24 cellular contexts compared by ENCODE assay signal in the genomic region with DNA sequence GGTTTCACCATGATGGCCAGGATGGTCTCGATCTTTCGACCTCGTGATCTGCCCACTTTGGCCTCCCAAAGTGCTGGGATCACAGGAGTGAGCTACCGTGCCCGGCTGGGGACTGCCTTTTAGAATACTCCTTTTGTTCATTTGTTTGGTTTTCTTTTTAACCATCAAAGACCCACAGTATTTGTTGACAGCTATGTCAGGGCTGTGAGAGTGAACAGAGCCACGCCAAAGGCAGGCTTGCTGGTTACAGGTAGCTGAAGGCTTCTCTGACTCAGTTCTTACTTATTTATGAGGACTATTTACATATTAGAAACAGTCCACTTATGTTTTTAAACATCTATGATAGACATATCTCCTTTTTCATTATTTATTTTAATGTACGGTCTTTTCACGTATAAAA.
DNase-seq lines count a peak whose midpoint lies in the region; ATAC-seq, FAIRE-seq and TF ChIP-seq lines count a peak whose summit lies in the region.
"Had no signal": no experiment of that assay in that cellular context is flagged by ENCODE, and none has a peak within 500 bp of the region (broad histone marks: within the 10 kb centered on the region; RNA-seq: fewer than 3 reads in every experiment).

No MANE protein-coding gene starts in this region.

- FAIRE-seq in astrocyte (lab: Jason Lieb, UNC) = no peak
- FAIRE-seq: A549, GM12878, GM19239, H1 had no signal

- WGBS in mesodermal cell (ENCODE audit: insufficient coverage in 2 of 2), 2 experiments = 76 to 83% methylated on average over 4 to 5 of the region's 8 CpGs

- H3K4me3 Mint-ChIP-seq in astrocyte (ENCODE audit: unreplicated experiment) = no peak overlapping the region
- H3K4me3 Mint-ChIP-seq: CD4-positive, CD25-positive, alpha-beta regulatory T cell; CD8-positive, alpha-beta T cell had no signal

- no peak overlapping the region for H3K27ac ChIP-seq in BLaER1
- no peak overlapping the region for H3K27ac ChIP-seq in astrocyte (ENCODE audit: low read depth, low read length)
- H3K27ac ChIP-seq in mesodermal cell (ENCODE audit: low read depth, low read length, severe bottlenecking) = peak overlapping the region; percentile 3
- H3K27ac ChIP-seq: A549, C4-2B had no signal

- H3K4me1 ChIP-seq in BLaER1 (peaks cover 43% of the 10 kb centered on the region), astrocyte (ENCODE audit: insufficient read depth, low read length) (no peaks in the 10 kb centered on the region), mesodermal cell (ENCODE audit: control insufficient read depth, insufficient read depth, low read length, poor library complexity, severe bottlenecking) (peaks cover 17% of the 10 kb centered on the region)
- H3K4me1 ChIP-seq: A549, BE2C, Caco-2 had no signal

- H3K27ac Mint-ChIP-seq in astrocyte (ENCODE audit: unreplicated experiment) = peak overlapping the region; percentile 92
- H3K27ac Mint-ChIP-seq: CD4-positive, CD25-positive, alpha-beta regulatory T cell; CD8-positive, alpha-beta T cell had no signal

- H3K9me3 ChIP-seq in BLaER1 (no peaks in the 10 kb centered on the region), astrocyte (ENCODE audit: insufficient read depth, low read depth, low read length) (no peaks in the 10 kb centered on the region), mesodermal cell (ENCODE audit: control insufficient read depth, low read length) (no peaks in the 10 kb centered on the region)
- H3K9me3 ChIP-seq: A549, BE2C, Caco-2 had no signal

- DNase-seq in ELF-1 (ENCODE audit: low read depth, low spot score) = peak; percentile 55
- DNase-seq in astrocyte (ENCODE audit: low read depth) = no peak
- DNase-seq in medulla oblongata (ENCODE audit: extremely low spot score) = no peak
- DNase-seq in stimulated activated CD4-positive, alpha-beta T cell treated with anti-CD3 and anti-CD28 coated beads, Interleukin-1b, Interleukin-23, amount 100 ng/mL, for 48 hours = no peak
- DNase-seq: 8988T; ACHN; AML-193; BE2C; Caco-2; CD4-positive, CD25-positive, alpha-beta regulatory T cell; CD8-positive, alpha-beta T cell; DMS153; DND-41; GDM1; H7; HCEC 1CT had no signal

- H3K36me3 Mint-ChIP-seq in astrocyte (ENCODE audit: low read depth, unreplicated experiment) = no peaks in the 10 kb centered on the region
- H3K36me3 Mint-ChIP-seq: CD4-positive, CD25-positive, alpha-beta regulatory T cell; CD8-positive, alpha-beta T cell had no signal

- H3K4me2 ChIP-seq in BLaER1 (peak overlapping the region; percentile 69), astrocyte (ENCODE audit: low read length) (no peak overlapping the region)
- H3K4me2 ChIP-seq: A549 had no signal

- H3K9me3 Mint-ChIP-seq in astrocyte (ENCODE audit: unreplicated experiment) = peaks cover 3% of the 10 kb centered on the region

- no peaks in the 10 kb centered on the region for H3K27me3 Mint-ChIP-seq in astrocyte (ENCODE audit: low read depth, unreplicated experiment)
- H3K27me3 Mint-ChIP-seq: CD4-positive, CD25-positive, alpha-beta regulatory T cell had no signal

- no peak overlapping the region for H3K9ac ChIP-seq in BLaER1
- no peak overlapping the region for H3K9ac ChIP-seq in astrocyte (ENCODE audit: low read length)

- H4K20me1 ChIP-seq in BLaER1 (no peaks in the 10 kb centered on the region), astrocyte (ENCODE audit: insufficient read depth, low read length) (no peaks in the 10 kb centered on the region)

- no peaks in the 10 kb centered on the region for H3K27me3 ChIP-seq in BLaER1
- no peaks in the 10 kb centered on the region for H3K27me3 ChIP-seq in astrocyte (ENCODE audit: insufficient read depth, low read length)
- H3K27me3 ChIP-seq: BE2C had no signal

- H3K36me3 ChIP-seq in BLaER1 (no peaks in the 10 kb centered on the region), astrocyte (ENCODE audit: insufficient read depth, low read length) (no peaks in the 10 kb centered on the region), mesodermal cell (ENCODE audit: control insufficient read depth, insufficient read depth, low read length) (no peaks in the 10 kb centered on the region)
- H3K36me3 ChIP-seq: BE2C had no signal

- H3K4me3 ChIP-seq in BLaER1 (no peak overlapping the region), astrocyte (ENCODE audit: insufficient read depth, low read depth, low read length) (no peak overlapping the region), mesodermal cell (ENCODE audit: extremely low read depth, insufficient read depth, low read length, poor library complexity, severe bottlenecking) (no peak overlapping the region)
- H3K4me3 ChIP-seq: A549, GM12878 had no signal

- ATAC-seq in HG03432 (IDR thresholded peaks at IDR 0.05; ENCODE audit: unreplicated experiment) = no peak
- ATAC-seq: A549; CD8-positive, alpha-beta T cell; GM12878 had no signal

- H2AFZ ChIP-seq in astrocyte (ENCODE audit: low read depth, low read length) = no peak overlapping the region

- peaks cover 8% of the 10 kb centered on the region for H3K4me1 Mint-ChIP-seq in astrocyte (ENCODE audit: low read depth, unreplicated experiment)

- H3K79me2 ChIP-seq in astrocyte (ENCODE audit: insufficient read depth, low read length) = no peaks in the 10 kb centered on the region

- no peak for TF ChIP-seq CTCF in astrocyte (IDR thresholded peaks at IDR 0.05; ENCODE audit: insufficient read depth, low read depth, low read length)
